In the genomic region with DNA sequence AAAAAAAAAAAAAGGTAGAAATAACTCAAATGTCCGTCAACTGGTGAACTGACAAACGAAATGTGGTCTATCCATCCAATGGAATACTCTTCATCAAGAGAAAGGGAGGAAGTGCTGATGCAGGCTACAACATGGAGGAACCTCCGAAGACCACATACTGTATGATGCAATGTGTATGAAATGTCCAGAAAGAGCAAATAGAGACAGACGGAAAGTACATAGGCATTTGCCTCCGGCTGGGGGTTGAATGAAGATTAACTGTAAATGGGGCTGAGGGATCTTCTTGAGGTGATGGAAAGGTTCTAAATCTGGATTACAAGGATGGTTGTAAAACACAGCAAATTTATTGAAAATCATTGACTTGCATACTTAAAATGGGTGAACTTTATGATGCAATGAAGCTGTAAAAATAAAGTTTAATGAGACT, we compare ENCODE assay signal across 1 cellular context.
TF ChIP-seq lines count a peak whose summit lies in the region.

No MANE protein-coding gene starts in this region.

TF ChIP-seq in HEK293, 187 proteins besides CTCF, POLR2A, EP300 and RAD21 (continued from another document):
- TF ChIP-seq ZNF366 (tag by site-specific recombination; conservative IDR thresholded peaks at IDR 0.05) (peak; percentile 22; the same call in 1 of the 2 replicates), BCL6B (tag by site-specific recombination; IDR thresholded peaks at IDR 0.05) (0 out of 2 replicates have a peak, but pooled peaks have one; percentile 38), ZNF202 (tag by site-specific recombination; IDR thresholded peaks at IDR 0.05; ENCODE audit: borderline replicate concordance) (no peak), TRIM28 (IDR thresholded peaks at IDR 0.05; ENCODE audit: borderline replicate concordance, low read length) (peak; percentile 72; the same call in 1 of the 2 replicates), YY2 (tag by site-specific recombination; IDR thresholded peaks at IDR 0.05) (peak; percentile 49; the same call in 1 of the 2 replicates), ZFP69B (tag by site-specific recombination; IDR thresholded peaks at IDR 0.05) (peak; percentile 24; the same call in 1 of the 2 replicates), ZEB2 (tag by site-specific recombination; IDR thresholded peaks at IDR 0.05) (0 out of 2 replicates have a peak, but pooled peaks have one; percentile 23), ZNF274 (IDR thresholded peaks at IDR 0.05; ENCODE audit: low read length) (no peak), ZNF274 (tag by site-specific recombination; IDR thresholded peaks at IDR 0.05; ENCODE audit: borderline replicate concordance) (no peak), OSR2 (tag by site-specific recombination; IDR thresholded peaks at IDR 0.05) (no peak), ZNF221 (tag by site-specific recombination; IDR thresholded peaks at IDR 0.05; ENCODE audit: borderline replicate concordance) (no peak), KLF17 (tag by site-specific recombination; IDR thresholded peaks at IDR 0.05) (no peak), MEIS1 (CRISPR knock-in tag; IDR thresholded peaks at IDR 0.05; ENCODE audit: borderline replicate concordance) (no peak), ZNF768 (tag by site-specific recombination; IDR thresholded peaks at IDR 0.05) (no peak)
- TF ChIP-seq, protein P1, sequence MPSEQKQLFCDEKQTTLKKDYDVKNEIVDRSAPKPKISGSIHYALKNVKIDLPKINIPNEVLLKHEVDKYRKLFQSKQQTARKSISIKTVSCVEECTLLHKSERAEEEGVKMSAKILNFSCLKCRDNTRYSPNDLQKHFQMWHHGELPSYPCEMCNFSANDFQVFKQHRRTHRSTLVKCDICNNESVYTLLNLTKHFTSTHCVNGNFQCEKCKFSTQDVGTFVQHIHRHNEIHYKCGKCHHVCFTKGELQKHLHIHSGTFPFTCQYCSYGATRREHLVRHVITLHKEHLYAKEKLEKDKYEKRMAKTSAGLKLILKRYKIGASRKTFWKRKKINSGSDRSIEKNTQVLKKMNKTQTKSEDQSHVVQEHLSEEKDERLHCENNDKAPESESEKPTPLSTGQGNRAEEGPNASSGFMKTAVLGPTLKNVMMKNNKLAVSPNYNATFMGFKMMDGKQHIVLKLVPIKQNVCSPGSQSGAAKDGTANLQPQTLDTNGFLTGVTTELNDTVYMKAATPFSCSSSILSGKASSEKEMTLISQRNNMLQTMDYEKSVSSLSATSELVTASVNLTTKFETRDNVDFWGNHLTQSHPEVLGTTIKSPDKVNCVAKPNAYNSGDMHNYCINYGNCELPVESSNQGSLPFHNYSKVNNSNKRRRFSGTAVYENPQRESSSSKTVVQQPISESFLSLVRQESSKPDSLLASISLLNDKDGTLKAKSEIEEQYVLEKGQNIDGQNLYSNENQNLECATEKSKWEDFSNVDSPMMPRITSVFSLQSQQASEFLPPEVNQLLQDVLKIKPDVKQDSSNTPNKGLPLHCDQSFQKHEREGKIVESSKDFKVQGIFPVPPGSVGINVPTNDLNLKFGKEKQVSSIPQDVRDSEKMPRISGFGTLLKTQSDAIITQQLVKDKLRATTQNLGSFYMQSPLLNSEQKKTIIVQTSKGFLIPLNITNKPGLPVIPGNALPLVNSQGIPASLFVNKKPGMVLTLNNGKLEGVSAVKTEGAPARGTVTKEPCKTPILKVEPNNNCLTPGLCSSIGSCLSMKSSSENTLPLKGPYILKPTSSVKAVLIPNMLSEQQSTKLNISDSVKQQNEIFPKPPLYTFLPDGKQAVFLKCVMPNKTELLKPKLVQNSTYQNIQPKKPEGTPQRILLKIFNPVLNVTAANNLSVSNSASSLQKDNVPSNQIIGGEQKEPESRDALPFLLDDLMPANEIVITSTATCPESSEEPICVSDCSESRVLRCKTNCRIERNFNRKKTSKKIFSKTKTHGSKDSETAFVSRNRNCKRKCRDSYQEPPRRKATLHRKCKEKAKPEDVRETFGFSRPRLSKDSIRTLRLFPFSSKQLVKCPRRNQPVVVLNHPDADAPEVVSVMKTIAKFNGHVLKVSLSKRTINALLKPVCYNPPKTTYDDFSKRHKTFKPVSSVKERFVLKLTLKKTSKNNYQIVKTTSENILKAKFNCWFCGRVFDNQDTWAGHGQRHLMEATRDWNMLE (tag by site-specific recombination; conservative IDR thresholded peaks at IDR 0.05; ENCODE audit: low read depth) = peak; percentile 69
- TF ChIP-seq, protein P2, sequence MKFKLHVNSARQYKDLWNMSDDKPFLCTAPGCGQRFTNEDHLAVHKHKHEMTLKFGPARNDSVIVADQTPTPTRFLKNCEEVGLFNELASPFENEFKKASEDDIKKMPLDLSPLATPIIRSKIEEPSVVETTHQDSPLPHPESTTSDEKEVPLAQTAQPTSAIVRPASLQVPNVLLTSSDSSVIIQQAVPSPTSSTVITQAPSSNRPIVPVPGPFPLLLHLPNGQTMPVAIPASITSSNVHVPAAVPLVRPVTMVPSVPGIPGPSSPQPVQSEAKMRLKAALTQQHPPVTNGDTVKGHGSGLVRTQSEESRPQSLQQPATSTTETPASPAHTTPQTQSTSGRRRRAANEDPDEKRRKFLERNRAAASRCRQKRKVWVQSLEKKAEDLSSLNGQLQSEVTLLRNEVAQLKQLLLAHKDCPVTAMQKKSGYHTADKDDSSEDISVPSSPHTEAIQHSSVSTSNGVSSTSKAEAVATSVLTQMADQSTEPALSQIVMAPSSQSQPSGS (tag by site-specific recombination; IDR thresholded peaks at IDR 0.05; ENCODE audit: low read depth) = 0 out of 2 replicates have a peak, but pooled peaks have one; percentile 36
- TF ChIP-seq, protein P3, sequence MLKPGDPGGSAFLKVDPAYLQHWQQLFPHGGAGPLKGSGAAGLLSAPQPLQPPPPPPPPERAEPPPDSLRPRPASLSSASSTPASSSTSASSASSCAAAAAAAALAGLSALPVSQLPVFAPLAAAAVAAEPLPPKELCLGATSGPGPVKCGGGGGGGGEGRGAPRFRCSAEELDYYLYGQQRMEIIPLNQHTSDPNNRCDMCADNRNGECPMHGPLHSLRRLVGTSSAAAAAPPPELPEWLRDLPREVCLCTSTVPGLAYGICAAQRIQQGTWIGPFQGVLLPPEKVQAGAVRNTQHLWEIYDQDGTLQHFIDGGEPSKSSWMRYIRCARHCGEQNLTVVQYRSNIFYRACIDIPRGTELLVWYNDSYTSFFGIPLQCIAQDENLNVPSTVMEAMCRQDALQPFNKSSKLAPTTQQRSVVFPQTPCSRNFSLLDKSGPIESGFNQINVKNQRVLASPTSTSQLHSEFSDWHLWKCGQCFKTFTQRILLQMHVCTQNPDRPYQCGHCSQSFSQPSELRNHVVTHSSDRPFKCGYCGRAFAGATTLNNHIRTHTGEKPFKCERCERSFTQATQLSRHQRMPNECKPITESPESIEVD (tag by site-specific recombination; IDR thresholded peaks at IDR 0.05) = peak; percentile 71
